Comparison of ENCODE assay signal across 8 cellular contexts in genomic region chr11:62652156-62653006, GRCh38. TPM values are rescaled to one million over a fixed set of nuclear protein-coding genes. Genes with fewer than 3 reads are reported as not detected.
DNase-seq lines count a peak whose midpoint lies in the region; ATAC-seq and TF ChIP-seq lines count a peak whose summit lies in the region.

No MANE protein-coding gene starts in this region.

- peaks cover 25% of the 10 kb centered on the region for H3K36me3 ChIP-seq in left ventricle myocardium inferior

- peak overlapping the region; percentile 95 for H3K27ac Mint-ChIP-seq in T-helper 2 cell treated with Interferon-gamma antibody and Interleukin-4, amounts not matched to agents 5 μg/mL and 100 μg/mL, for 36 hours

- H3K4me1 ChIP-seq in left ventricle myocardium inferior (peaks cover 24% of the 10 kb centered on the region), foreskin keratinocyte (no peaks in the 10 kb centered on the region)

- DNase-seq in left ventricle myocardium inferior = no peak
- DNase-seq in left ventricle myocardium superior = no peak
- DNase-seq in T-helper 2 cell treated with Interferon-gamma antibody and Interleukin-4, amounts not matched to agents 5 μg/mL and 100 μg/mL, for 36 hours (ENCODE audit: low spot score) = no peak
- DNase-seq in foreskin keratinocyte = no peak
- DNase-seq in stimulated activated CD8-positive, alpha-beta memory T cell treated with anti-CD3 and anti-CD28 coated beads, Interleukin-4, amount 100 ng/mL, for 48 hours = peak; percentile 44
- DNase-seq in stimulated activated CD4-positive, alpha-beta T cell treated with anti-CD3 and anti-CD28 coated beads, Interleukin-2, amount 100 ng/mL, for 24 hours = no peak
- no peak for DNase-seq in SW 1271 (lab: John Stamatoyannopoulos, UW)
- no peak for DNase-seq in NCI-H510A (lab: John Stamatoyannopoulos, UW)

- H3K27ac ChIP-seq in left ventricle myocardium inferior (replicated peaks) (peak overlapping the region; percentile 92), foreskin keratinocyte (peak overlapping the region; percentile 84)

- peaks cover 14% of the 10 kb centered on the region for H3K4me1 Mint-ChIP-seq in T-helper 2 cell treated with Interferon-gamma antibody and Interleukin-4, amounts not matched to agents 5 μg/mL and 100 μg/mL, for 36 hours (ENCODE audit: low read depth)

- intact Hi-C loops in left ventricle myocardium inferior (cut with micrococcal nuclease) = no loop called here
- intact Hi-C loops in left ventricle myocardium superior (cut with micrococcal nuclease) = no loop called here

- H3K36me3 Mint-ChIP-seq in T-helper 2 cell treated with Interferon-gamma antibody and Interleukin-4, amounts not matched to agents 5 μg/mL and 100 μg/mL, for 36 hours (ENCODE audit: low read depth) = peaks cover 15% of the 10 kb centered on the region

- H3K4me3 ChIP-seq in left ventricle myocardium inferior = peak overlapping the region; percentile 86

- no peaks in the 10 kb centered on the region for H3K27me3 Mint-ChIP-seq in T-helper 2 cell treated with Interferon-gamma antibody and Interleukin-4, amounts not matched to agents 5 μg/mL and 100 μg/mL, for 36 hours (ENCODE audit: low read depth)

- H3K9me3 ChIP-seq in left ventricle myocardium inferior (replicated peaks) = no peaks in the 10 kb centered on the region

- H3K4me3 Mint-ChIP-seq in T-helper 2 cell treated with Interferon-gamma antibody and Interleukin-4, amounts not matched to agents 5 μg/mL and 100 μg/mL, for 36 hours = peak overlapping the region; percentile 95

- no peaks in the 10 kb centered on the region for H3K27me3 ChIP-seq in left ventricle myocardium inferior (ENCODE audit: low read depth)
- H3K27me3 ChIP-seq in foreskin keratinocyte = no peaks in the 10 kb centered on the region

- no peaks in the 10 kb centered on the region for H3K9me3 Mint-ChIP-seq in T-helper 2 cell treated with Interferon-gamma antibody and Interleukin-4, amounts not matched to agents 5 μg/mL and 100 μg/mL, for 36 hours

- TF ChIP-seq CTCF in left ventricle myocardium inferior (IDR thresholded peaks at IDR 0.05; ENCODE audit: borderline replicate concordance) (no peak), foreskin keratinocyte (conservative IDR thresholded peaks at IDR 0.05) (no peak)

- ATAC-seq in left ventricle myocardium superior (no peak), foreskin keratinocyte (peak; percentile 12)

RNA-seq across cellular contexts. Expression of gene INTS5, which starts 0.7 kb away (rescaled TPM):
- total RNA-seq in left ventricle myocardium inferior = 10.1 TPM
- total RNA-seq in left ventricle myocardium superior = 12.0 TPM
- total RNA-seq in foreskin keratinocyte = 17.4 and 17.5 TPM in 2 replicates
- polyA plus RNA-seq in foreskin keratinocyte = 13.7 and 14.5 TPM in 2 replicates

RNA-seq across cellular contexts. Expression of gene GANAB, which starts 6.0 kb away (rescaled TPM):
- total RNA-seq in left ventricle myocardium inferior = 90.2 TPM
- 106 TPM for total RNA-seq in left ventricle myocardium superior
- 156 and 178 TPM in 2 replicates for total RNA-seq in foreskin keratinocyte
- polyA plus RNA-seq in foreskin keratinocyte = 124 and 148 TPM in 2 replicates

RNA-seq across cellular contexts. Expression of gene C11orf98, which starts 12.6 kb away (rescaled TPM):
- total RNA-seq in left ventricle myocardium inferior (31.1 TPM), left ventricle myocardium superior (27.1 TPM), foreskin keratinocyte (89.3 and 111 TPM in 2 replicates)
- 160 and 179 TPM in 2 replicates for polyA plus RNA-seq in foreskin keratinocyte

RNA-seq across cellular contexts. Expression of gene CSKMT, which starts 12.7 kb away (rescaled TPM):
- 5.0 TPM for total RNA-seq in left ventricle myocardium inferior
- 3.1 TPM for total RNA-seq in left ventricle myocardium superior
- total RNA-seq in foreskin keratinocyte = 36.6 and 49.2 TPM in 2 replicates
- polyA plus RNA-seq in foreskin keratinocyte = 11.8 and 13.6 TPM in 2 replicates

RNA-seq across cellular contexts. Expression of gene UQCC3, which starts 19.1 kb away (rescaled TPM):
- total RNA-seq in left ventricle myocardium inferior (6.9 TPM), left ventricle myocardium superior (7.7 TPM), foreskin keratinocyte (17.2 and 18.2 TPM in 2 replicates)
- polyA plus RNA-seq in foreskin keratinocyte = 23.0 and 24.4 TPM in 2 replicates
